In the genomic region with DNA sequence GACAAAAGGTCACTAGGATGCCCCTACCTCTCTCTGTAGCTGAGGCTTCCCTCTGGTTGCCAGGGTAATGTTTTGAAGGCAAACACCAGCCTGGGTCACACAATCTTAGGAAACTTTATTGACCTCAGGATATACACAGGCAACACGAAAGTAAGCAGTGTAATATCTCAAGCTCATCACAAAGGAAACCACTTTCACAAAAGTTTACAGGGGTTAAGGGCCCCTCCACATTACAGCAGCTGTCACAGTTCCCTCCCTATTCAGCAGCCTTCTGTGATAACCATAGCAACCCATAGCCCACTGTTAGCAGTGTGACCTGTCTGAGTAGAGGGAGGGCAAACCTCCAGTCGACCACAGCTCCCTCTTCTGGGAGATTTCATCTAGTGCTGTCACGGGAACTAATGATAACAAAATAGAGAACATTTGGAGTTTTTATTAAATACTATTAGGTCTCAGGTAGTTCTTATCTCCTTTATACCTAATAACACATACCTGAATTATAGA, we compare ENCODE assay signal across 9 cellular contexts.
A peak's percentile ranks its signal among the peaks of the same experiment; 100 is the strongest.
DNase-seq lines count a peak whose midpoint lies in the region; ATAC-seq, FAIRE-seq and TF ChIP-seq lines count a peak whose summit lies in the region.
"Had no signal": no experiment of that assay in that cellular context is flagged by ENCODE, and none has a peak within 500 bp of the region (broad histone marks: within the 10 kb centered on the region; RNA-seq: fewer than 3 reads in every experiment).

No MANE protein-coding gene starts in this region.

- FAIRE-seq in GM12892 (lab: Jason Lieb, UNC) (peak; percentile 58), K562 (lab: Jason Lieb, UNC) (no peak)

- POLR2A ChIA-PET in K562 (lab: Yijun Ruan, JAX) = interaction anchor here (1.0 kb wide), 1 partner anchor 20 kb away, joined by 4 read pairs; no protein-coding TSS in a partner anchor

- H3K79me2 ChIP-seq in K562 (ENCODE audit: control insufficient read depth, insufficient read depth, low read length) (no peaks in the 10 kb centered on the region), neural progenitor cell (ENCODE audit: low read depth) (no peaks in the 10 kb centered on the region)

- CTCF ChIA-PET in K562 (lab: Yijun Ruan, JAX; ENCODE audit: low intra/inter-chr PET ratio) = interaction anchor here (1.0 kb wide), 1 partner anchor 17 kb away, joined by 3 read pairs; no protein-coding TSS in a partner anchor

- H3K4me2 ChIP-seq in K562 (ENCODE audit: insufficient read depth, low read length) (no peak overlapping the region), neural progenitor cell (no peak overlapping the region)

- no peak for TF ChIP-seq POLR2A in GM12892 (IDR thresholded peaks at IDR 0.05; ENCODE audit: low read depth, low read length)
- no peak for TF ChIP-seq POLR2A in K562 (conservative IDR thresholded peaks at IDR 0.05)
- no peak for TF ChIP-seq POLR2A in gastrocnemius medialis (IDR thresholded peaks at IDR 0.05)

- no peak overlapping the region for H3K4me3 ChIP-seq in K562
- no peak overlapping the region for H3K4me3 ChIP-seq in neural progenitor cell
- H3K4me3 ChIP-seq in gastrocnemius medialis = no peak overlapping the region
- H3K4me3 ChIP-seq: skin epidermis had no signal

- H3K27ac ChIP-seq in K562 (ENCODE audit: extremely low read depth, low read depth, low read length) (no peak overlapping the region), neural progenitor cell (no peak overlapping the region), gastrocnemius medialis (no peak overlapping the region)

- H3K9me3 ChIP-seq in K562 (replicated peaks; ENCODE audit: control insufficient read depth, insufficient read depth, low read depth, low read length) (no peaks in the 10 kb centered on the region), neural progenitor cell (ENCODE audit: low read depth) (no peaks in the 10 kb centered on the region), gastrocnemius medialis (no peaks in the 10 kb centered on the region)

- H3F3A ChIP-seq in neural progenitor cell (ENCODE audit: low read depth) = no peaks in the 10 kb centered on the region

- no peak overlapping the region for H3K4me3 Mint-ChIP-seq in neural progenitor cell

- no peaks in the 10 kb centered on the region for H3K9me1 ChIP-seq in K562 (ENCODE audit: control insufficient read depth, insufficient read depth, low read length)

- in situ Hi-C loops in K562 (cut with MboI) = no loop called here
- in situ Hi-C loops in gastrocnemius medialis (cut with MboI; ENCODE audit: low sequenced_read_pairs in 4 of 4) = no loop called here

- intact Hi-C loops in K562 (cut with micrococcal nuclease) = no loop called here
- intact Hi-C loops in gastrocnemius medialis (cut with DNase I; ENCODE audit: low total_unique reads) = no loop called here

- H3K36me3 ChIP-seq in K562 (ENCODE audit: control insufficient read depth, insufficient read depth, low read length) (no peaks in the 10 kb centered on the region), neural progenitor cell (no peaks in the 10 kb centered on the region), gastrocnemius medialis (no peaks in the 10 kb centered on the region)

- TF ChIP-seq EP300 in Ishikawa (IDR thresholded peaks at IDR 0.05; ENCODE audit: borderline replicate concordance) (no peak), K562 (IDR thresholded peaks at IDR 0.05; ENCODE audit: low read length) (no peak)

- peaks cover 22% of the 10 kb centered on the region for H3K4me1 Mint-ChIP-seq in neural progenitor cell

- peak overlapping the region; percentile 98 for H3K27ac Mint-ChIP-seq in neural progenitor cell

- 0% methylated on average over 3 of the region's 3 CpGs for WGBS in K562 (ENCODE audit: insufficient coverage, low coverage, missing lambda C conversion rate)

- peak in 2 of 3 experiments; percentile 16 to 34; a peak in 2 of 6 replicates for TF ChIP-seq CTCF in K562 (IDR thresholded peaks at IDR 0.05 in 2 of 3, conservative IDR thresholded peaks at IDR 0.05 in 1 of 3; ENCODE audit: insufficient read depth in 2 of 3, low read depth in 1 of 3, low read length in 3 of 3)
- peak; percentile 76 for TF ChIP-seq CTCF in neural progenitor cell (IDR thresholded peaks at IDR 0.05)
- TF ChIP-seq CTCF in gastrocnemius medialis (IDR thresholded peaks at IDR 0.05 in 4 of 5, conservative IDR thresholded peaks at IDR 0.05 in 1 of 5) = no peak

- peak; percentile 83 for ATAC-seq in GM21576 (IDR thresholded peaks at IDR 0.05; ENCODE audit: unreplicated experiment)
- ATAC-seq in K562 = peak; percentile 78
- ATAC-seq in gastrocnemius medialis = no peak

- H3K27me3 Mint-ChIP-seq in neural progenitor cell (ENCODE audit: insufficient read depth, low read depth) = no peaks in the 10 kb centered on the region

- H3K9ac ChIP-seq in K562 (ENCODE audit: insufficient read depth in 1 of 2, low read depth in 2 of 2, low read length in 2 of 2) = no peak overlapping the region
- no peak overlapping the region for H3K9ac ChIP-seq in neural progenitor cell

- BruUV-seq in K562 (replicated peaks; lab: Mats Ljungman, UMichigan) = no TSS peak

- H2AFZ ChIP-seq in K562 (ENCODE audit: low read depth, low read length) (no peak overlapping the region), neural progenitor cell (replicated peaks) (peak overlapping the region; percentile 90)

- DNase-seq in GM12892 (ENCODE audit: insufficient read length) (no peak), K562 (ENCODE audit: extremely low read depth in 1 of 4, low spot score in 3 of 4) (peak in 2 of 4 experiments; percentile 5 to 15), neural progenitor cell (ENCODE audit: low spot score) (peak; percentile 81), gastrocnemius medialis (no peak), AG08395 (ENCODE audit: low spot score) (no peak), midbrain (lab: John Stamatoyannopoulos, UW) (no peak)

- H4K20me1 ChIP-seq in K562 (replicated peaks; ENCODE audit: control insufficient read depth, insufficient read depth, low read length) = no peaks in the 10 kb centered on the region
- no peaks in the 10 kb centered on the region for H4K20me1 ChIP-seq in neural progenitor cell (ENCODE audit: low read depth)

- H3K4me1 ChIP-seq in K562 (replicated peaks in 1 of 2; ENCODE audit: control insufficient read depth in 2 of 2, insufficient read depth in 2 of 2, low read length in 2 of 2) (no peaks in the 10 kb centered on the region), neural progenitor cell (peaks cover 5% of the 10 kb centered on the region), gastrocnemius medialis (no peaks in the 10 kb centered on the region)

- peak; percentile 23; the same call in 1 of the 2 replicates for TF ChIP-seq RAD21 in Ishikawa (IDR thresholded peaks at IDR 0.05; ENCODE audit: low read depth)
- peak; percentile 24 to 45; a peak in 2 of 4 replicates for TF ChIP-seq RAD21 in K562 (CRISPR knock-in tag; conservative IDR thresholded peaks at IDR 0.05 in 1 of 2, IDR thresholded peaks at IDR 0.05 in 1 of 2)

- H3K9me3 Mint-ChIP-seq in neural progenitor cell = no peaks in the 10 kb centered on the region

- no peaks in the 10 kb centered on the region for H3K27me3 ChIP-seq in K562 (ENCODE audit: control insufficient read depth in 2 of 2, insufficient read depth in 2 of 2, low read length in 2 of 2)
- no peaks in the 10 kb centered on the region for H3K27me3 ChIP-seq in neural progenitor cell
- no peaks in the 10 kb centered on the region for H3K27me3 ChIP-seq in gastrocnemius medialis

- H3K36me3 Mint-ChIP-seq in neural progenitor cell = no peaks in the 10 kb centered on the region

TF ChIP-seq in Ishikawa, 13 proteins besides CTCF, POLR2A, EP300 and RAD21 (continues in another document):
- TF ChIP-seq TAF1 (IDR thresholded peaks at IDR 0.05; ENCODE audit: low read depth) (no peak), CREB1 (IDR thresholded peaks at IDR 0.05; ENCODE audit: low read depth) (no peak), ZBTB7A (IDR thresholded peaks at IDR 0.05; ENCODE audit: low read depth) (no peak), CEBPB (IDR thresholded peaks at IDR 0.05) (no peak), EGR1 (IDR thresholded peaks at IDR 0.05) (no peak), NFIC (IDR thresholded peaks at IDR 0.05) (no peak), YY1 (IDR thresholded peaks at IDR 0.05; ENCODE audit: low read depth) (no peak), TEAD4 (IDR thresholded peaks at IDR 0.05) (no peak), TCF12 (IDR thresholded peaks at IDR 0.05; ENCODE audit: low read depth) (no peak)
- TF ChIP-seq, protein P1, sequence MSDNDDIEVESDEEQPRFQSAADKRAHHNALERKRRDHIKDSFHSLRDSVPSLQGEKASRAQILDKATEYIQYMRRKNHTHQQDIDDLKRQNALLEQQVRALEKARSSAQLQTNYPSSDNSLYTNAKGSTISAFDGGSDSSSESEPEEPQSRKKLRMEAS (IDR thresholded peaks at IDR 0.05) = no peak
- TF ChIP-seq, protein P2, sequence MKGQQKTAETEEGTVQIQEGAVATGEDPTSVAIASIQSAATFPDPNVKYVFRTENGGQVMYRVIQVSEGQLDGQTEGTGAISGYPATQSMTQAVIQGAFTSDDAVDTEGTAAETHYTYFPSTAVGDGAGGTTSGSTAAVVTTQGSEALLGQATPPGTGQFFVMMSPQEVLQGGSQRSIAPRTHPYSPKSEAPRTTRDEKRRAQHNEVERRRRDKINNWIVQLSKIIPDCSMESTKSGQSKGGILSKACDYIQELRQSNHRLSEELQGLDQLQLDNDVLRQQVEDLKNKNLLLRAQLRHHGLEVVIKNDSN (IDR thresholded peaks at IDR 0.05) = no peak

TF ChIP-seq in K562, 482 proteins besides CTCF, POLR2A, EP300 and RAD21:
- TF ChIP-seq RFX1 (IDR thresholded peaks at IDR 0.05) (peak; percentile 34; the same call in 1 of the 2 replicates), ZC3H4 (CRISPR knock-in tag; IDR thresholded peaks at IDR 0.05; ENCODE audit: borderline replicate concordance) (no peak)

Comparison
In these comparisons a context has a peak if more than half of its experiments do, and no peak if none do; other contexts are left out.
1. ATAC-seq: peak in GM21576 (single experiment) and K562 (single experiment); none in gastrocnemius medialis (0 of 2).
2. CTCF ChIP-seq: peak in K562 (2 of 3) and neural progenitor cell (single experiment); none in gastrocnemius medialis (0 of 5).